In genomic region chr12:32265920-32266319, GRCh38 we compare ENCODE assay signal across 12 cellular contexts.
A peak's percentile ranks its signal among the peaks of the same experiment; 100 is the strongest.
DNase-seq lines count a peak whose midpoint lies in the region; ATAC-seq, FAIRE-seq and TF ChIP-seq lines count a peak whose summit lies in the region.
"Had no signal": no experiment of that assay in that cellular context is flagged by ENCODE, and none has a peak within 500 bp of the region (broad histone marks: within the 10 kb centered on the region; RNA-seq: fewer than 3 reads in every experiment).

No MANE protein-coding gene starts in this region.

- no peak for TF ChIP-seq POLR2A in K562 (conservative IDR thresholded peaks at IDR 0.05)

- H3K36me3 ChIP-seq in Loucy (ENCODE audit: insufficient read depth, low read length) (no peaks in the 10 kb centered on the region), K562 (ENCODE audit: control insufficient read depth, insufficient read depth, low read length) (no peaks in the 10 kb centered on the region)

- no peaks in the 10 kb centered on the region for H3K9me3 ChIP-seq in Loucy (ENCODE audit: insufficient read depth, low read depth, low read length)
- no peaks in the 10 kb centered on the region for H3K9me3 ChIP-seq in K562 (replicated peaks; ENCODE audit: control insufficient read depth, insufficient read depth, low read depth, low read length)

- CTCF ChIA-PET in K562 (lab: Yijun Ruan, JAX; ENCODE audit: low intra/inter-chr PET ratio), result no interaction called here

- no peaks in the 10 kb centered on the region for H3K27me3 ChIP-seq in Loucy (ENCODE audit: insufficient read depth, low read length, poor library complexity, severe bottlenecking)
- H3K27me3 ChIP-seq in K562 (ENCODE audit: control insufficient read depth in 2 of 2, insufficient read depth in 2 of 2, low read length in 2 of 2), result no peaks in the 10 kb centered on the region

- H3K9ac ChIP-seq in Loucy (ENCODE audit: low read depth, low read length, poor library complexity, severe bottlenecking), result peak overlapping the region; percentile 64
- no peak overlapping the region for H3K9ac ChIP-seq in K562 (ENCODE audit: insufficient read depth in 1 of 2, low read depth in 2 of 2, low read length in 2 of 2)

- FAIRE-seq in K562 (lab: Jason Lieb, UNC), result no peak

- BruUV-seq in K562 (replicated peaks; lab: Mats Ljungman, UMichigan), result no TSS peak

- no peaks in the 10 kb centered on the region for H4K20me1 ChIP-seq in Loucy (ENCODE audit: insufficient read depth, low read length, poor library complexity, severe bottlenecking)
- no peaks in the 10 kb centered on the region for H4K20me1 ChIP-seq in K562 (replicated peaks; ENCODE audit: control insufficient read depth, insufficient read depth, low read length)

- H3F3A ChIP-seq in Loucy (ENCODE audit: low read depth), result peaks cover 11% of the 10 kb centered on the region

- no peaks in the 10 kb centered on the region for H3K9me1 ChIP-seq in K562 (ENCODE audit: control insufficient read depth, insufficient read depth, low read length)

- ATAC-seq in HG02610 (IDR thresholded peaks at IDR 0.05; ENCODE audit: unreplicated experiment) (peak; percentile 61), K562 (no peak), HG03045 (IDR thresholded peaks at IDR 0.05; ENCODE audit: unreplicated experiment) (no peak)

- H3K9me2 ChIP-seq in Loucy (replicated peaks; ENCODE audit: low read depth, low read length), result no peaks in the 10 kb centered on the region

- DNase-seq in GM13976 (ENCODE audit: low spot score), result peak; percentile 21
- no peak for DNase-seq in K562 (ENCODE audit: extremely low read depth in 1 of 4, low spot score in 3 of 4)
- no peak for DNase-seq in DMS53 treated with DMSO at 0.1 percent for 48 hours (lab: John Stamatoyannopoulos, UW; ENCODE audit: unreplicated experiment)
- DNase-seq in amygdala (lab: John Stamatoyannopoulos, UW), result no peak
- no peak for DNase-seq in cerebellar nuclear complex (lab: John Stamatoyannopoulos, UW)
- DNase-seq: CD4-positive, CD25-positive, alpha-beta regulatory T cell; H9; NCI-H748 treated with DMSO at 0.1 percent for 48 hours; stimulated activated CD4-positive, alpha-beta T cell treated with anti-CD3 and anti-CD28 coated beads, Interleukin-1b, Interleukin-23, amount 100 ng/mL, for 48 hours had no signal

- H3K27ac ChIP-seq in K562 (ENCODE audit: extremely low read depth, low read depth, low read length), result no peak overlapping the region

- peaks cover 12% of the 10 kb centered on the region for H3K79me2 ChIP-seq in Loucy (ENCODE audit: insufficient read depth, low read length)
- H3K79me2 ChIP-seq in K562 (ENCODE audit: control insufficient read depth, insufficient read depth, low read length), result no peaks in the 10 kb centered on the region

- no peak for TF ChIP-seq RAD21 in K562 (CRISPR knock-in tag; conservative IDR thresholded peaks at IDR 0.05 in 1 of 2, IDR thresholded peaks at IDR 0.05 in 1 of 2)

- TF ChIP-seq CTCF in GM13976 (IDR thresholded peaks at IDR 0.05; ENCODE audit: borderline replicate concordance, control extremely low read depth, extremely low read depth, insufficient read depth, missing control alignments) (no peak), Loucy (conservative IDR thresholded peaks at IDR 0.05; ENCODE audit: low read length) (no peak), K562 (IDR thresholded peaks at IDR 0.05 in 2 of 3, conservative IDR thresholded peaks at IDR 0.05 in 1 of 3; ENCODE audit: insufficient read depth in 2 of 3, low read depth in 1 of 3, low read length in 3 of 3) (no peak)

- peak overlapping the region; percentile 63 for H3K4me3 ChIP-seq in Loucy (ENCODE audit: low read length, poor library complexity, severe bottlenecking)
- no peak overlapping the region for H3K4me3 ChIP-seq in K562

- intact Hi-C loops in K562 (cut with micrococcal nuclease), result no loop called here

- TF ChIP-seq EP300 in K562 (IDR thresholded peaks at IDR 0.05; ENCODE audit: low read length), result no peak

- H3K4me1 ChIP-seq in Loucy (ENCODE audit: insufficient read depth, low read length, poor library complexity, severe bottlenecking), result peaks cover 62% of the 10 kb centered on the region
- H3K4me1 ChIP-seq in K562 (replicated peaks in 1 of 2; ENCODE audit: control insufficient read depth in 2 of 2, insufficient read depth in 2 of 2, low read length in 2 of 2), result no peaks in the 10 kb centered on the region

- H3K4me2 ChIP-seq in Loucy (ENCODE audit: low read depth, low read length, poor library complexity, severe bottlenecking) (peak overlapping the region; percentile 71), K562 (ENCODE audit: insufficient read depth, low read length) (no peak overlapping the region)

- in situ Hi-C loops in GM13976 (cut with MboI; ENCODE audit: low sequenced_read_pairs, unreplicated experiment) (no loop called here), K562 (cut with MboI) (no loop called here)

- 61% methylated on average over 4 of the region's 4 CpGs for WGBS in K562 (ENCODE audit: insufficient coverage, low coverage, missing lambda C conversion rate)

- POLR2A ChIA-PET in K562 (lab: Yijun Ruan, JAX), result no interaction called here

- H2AFZ ChIP-seq in Loucy (ENCODE audit: low read length), result 0 out of 2 replicates have a peak overlapping the region, but pooled peaks have one; percentile 32
- no peak overlapping the region for H2AFZ ChIP-seq in K562 (ENCODE audit: low read depth, low read length)

TF ChIP-seq in K562, 482 proteins besides CTCF, POLR2A, EP300 and RAD21:
- TF ChIP-seq NR2C2 (CRISPR knock-in tag; IDR thresholded peaks at IDR 0.05) (no peak), NR2C2 (tag; IDR thresholded peaks at IDR 0.05) (peak; percentile 62), NR2C1 (IDR thresholded peaks at IDR 0.05) (peak; percentile 86), NR2C1 (tag; IDR thresholded peaks at IDR 0.05) (peak; percentile 75), GABPA (tag; conservative IDR thresholded peaks at IDR 0.05; ENCODE audit: low read depth) (peak; percentile 50), ZNF589 (CRISPR knock-in tag; IDR thresholded peaks at IDR 0.05; ENCODE audit: low read depth) (no peak), SPI1 (IDR thresholded peaks at IDR 0.05; ENCODE audit: borderline replicate concordance, low read depth, low read length) (peak; percentile 62; the same call in 1 of the 2 replicates)
- TF ChIP-seq, protein P1, sequence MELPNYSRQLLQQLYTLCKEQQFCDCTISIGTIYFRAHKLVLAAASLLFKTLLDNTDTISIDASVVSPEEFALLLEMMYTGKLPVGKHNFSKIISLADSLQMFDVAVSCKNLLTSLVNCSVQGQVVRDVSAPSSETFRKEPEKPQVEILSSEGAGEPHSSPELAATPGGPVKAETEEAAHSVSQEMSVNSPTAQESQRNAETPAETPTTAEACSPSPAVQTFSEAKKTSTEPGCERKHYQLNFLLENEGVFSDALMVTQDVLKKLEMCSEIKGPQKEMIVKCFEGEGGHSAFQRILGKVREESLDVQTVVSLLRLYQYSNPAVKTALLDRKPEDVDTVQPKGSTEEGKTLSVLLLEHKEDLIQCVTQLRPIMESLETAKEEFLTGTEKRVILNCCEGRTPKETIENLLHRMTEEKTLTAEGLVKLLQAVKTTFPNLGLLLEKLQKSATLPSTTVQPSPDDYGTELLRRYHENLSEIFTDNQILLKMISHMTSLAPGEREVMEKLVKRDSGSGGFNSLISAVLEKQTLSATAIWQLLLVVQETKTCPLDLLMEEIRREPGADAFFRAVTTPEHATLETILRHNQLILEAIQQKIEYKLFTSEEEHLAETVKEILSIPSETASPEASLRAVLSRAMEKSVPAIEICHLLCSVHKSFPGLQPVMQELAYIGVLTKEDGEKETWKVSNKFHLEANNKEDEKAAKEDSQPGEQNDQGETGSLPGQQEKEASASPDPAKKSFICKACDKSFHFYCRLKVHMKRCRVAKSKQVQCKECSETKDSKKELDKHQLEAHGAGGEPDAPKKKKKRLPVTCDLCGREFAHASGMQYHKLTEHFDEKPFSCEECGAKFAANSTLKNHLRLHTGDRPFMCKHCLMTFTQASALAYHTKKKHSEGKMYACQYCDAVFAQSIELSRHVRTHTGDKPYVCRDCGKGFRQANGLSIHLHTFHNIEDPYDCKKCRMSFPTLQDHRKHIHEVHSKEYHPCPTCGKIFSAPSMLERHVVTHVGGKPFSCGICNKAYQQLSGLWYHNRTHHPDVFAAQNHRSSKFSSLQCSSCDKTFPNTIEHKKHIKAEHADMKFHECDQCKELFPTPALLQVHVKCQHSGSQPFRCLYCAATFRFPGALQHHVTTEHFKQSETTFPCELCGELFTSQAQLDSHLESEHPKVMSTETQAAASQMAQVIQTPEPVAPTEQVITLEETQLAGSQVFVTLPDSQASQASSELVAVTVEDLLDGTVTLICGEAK (IDR thresholded peaks at IDR 0.05), result peak; percentile 70; the same call in 1 of the 2 replicates
- TF ChIP-seq, protein P1 (CRISPR knock-in tag; IDR thresholded peaks at IDR 0.05), result no peak
TF ChIP-seq in K562: peak in this region for 5.
